Comparison of ENCODE assay signal across 16 cellular contexts in genomic region chr5:53201746-53202145, GRCh38.
DNase-seq lines count a peak whose midpoint lies in the region; ATAC-seq and TF ChIP-seq lines count a peak whose summit lies in the region.
"Had no signal": no experiment of that assay in that cellular context is flagged by ENCODE, and none has a peak within 500 bp of the region (broad histone marks: within the 10 kb centered on the region; RNA-seq: fewer than 3 reads in every experiment).

No MANE protein-coding gene starts in this region.

- TF ChIP-seq RAD21 in SK-N-SH (IDR thresholded peaks at IDR 0.05; ENCODE audit: low read length) = no peak

- H3K9me3 ChIP-seq in SK-N-SH (no peaks in the 10 kb centered on the region), osteoblast (ENCODE audit: low read depth, low read length) (no peaks in the 10 kb centered on the region)
- H3K9me3 ChIP-seq: A549, mucosa of descending colon had no signal

- H3K27ac ChIP-seq in SK-N-SH (ENCODE audit: low read depth in 2 of 2, low read length in 1 of 2) = no peak overlapping the region
- no peak overlapping the region for H3K27ac ChIP-seq in brain microvascular endothelial cell
- H3K27ac ChIP-seq in osteoblast (ENCODE audit: low read depth, low read length) = no peak overlapping the region
- H3K27ac ChIP-seq: A549 had no signal

- H2AFZ ChIP-seq in SK-N-SH (ENCODE audit: low read depth) (no peak overlapping the region), osteoblast (ENCODE audit: low read length) (no peak overlapping the region)

- POLR2A ChIA-PET in SK-N-SH (lab: Yijun Ruan, JAX) = no interaction called here

- TF ChIP-seq EP300 in SK-N-SH (IDR thresholded peaks at IDR 0.05; ENCODE audit: borderline replicate concordance in 1 of 2, low read depth in 1 of 2, low read length in 1 of 2) = no peak

- no peaks in the 10 kb centered on the region for H3F3A ChIP-seq in SK-N-SH (replicated peaks; ENCODE audit: insufficient read depth)

- H3K79me2 ChIP-seq in SK-N-SH (ENCODE audit: insufficient read depth) (no peaks in the 10 kb centered on the region), osteoblast (ENCODE audit: insufficient read depth, low read length) (no peaks in the 10 kb centered on the region)

- in situ Hi-C loops in brain microvascular endothelial cell (cut with HindIII; ENCODE audit: low pct_ligation_motif_present, low sequenced_read_pairs) = no loop called here

- no peaks in the 10 kb centered on the region for H3K9me2 ChIP-seq in SK-N-SH

- H3K27me3 ChIP-seq in SK-N-SH (ENCODE audit: insufficient read depth) (no peaks in the 10 kb centered on the region), brain microvascular endothelial cell (replicated peaks) (no peaks in the 10 kb centered on the region), osteoblast (ENCODE audit: insufficient read depth, low read length) (no peaks in the 10 kb centered on the region)

- WGBS in SK-N-SH (ENCODE audit: low lambda C conversion rate) = 87% methylated on average over 3 of the region's 3 CpGs

- H3K9ac ChIP-seq in SK-N-SH = no peak overlapping the region

- DNase-seq in SK-N-SH (no peak), brain microvascular endothelial cell (no peak), osteoblast (ENCODE audit: insufficient read length, low spot score, missing footprints) (no peak), NCI-H1092 (lab: John Stamatoyannopoulos, UW) (no peak), HCEC 1CT (no peak)
- DNase-seq: activated CD4-positive, alpha-beta memory T cell treated with anti-CD3 and anti-CD28 coated beads, Interleukin-2, amount 10 ng/mL, durations not matched to agents 7 days and 5 days; activated naive CD4-positive, alpha-beta T cell treated with anti-CD3 and anti-CD28 coated beads for 36 hours; cerebellar nuclear complex; mucosa of descending colon; NCI-H226; stimulated activated CD4-positive, alpha-beta T cell treated with anti-CD3 and anti-CD28 coated beads, Interleukin-1b, Interleukin-23, amount 100 ng/mL, for 48 hours; T-helper 17 cell had no signal

- H3K4me2 ChIP-seq in SK-N-SH (no peak overlapping the region), osteoblast (ENCODE audit: insufficient read depth, low read length) (no peak overlapping the region)
- H3K4me2 ChIP-seq: A549 had no signal

- H4K20me1 ChIP-seq in SK-N-SH (ENCODE audit: insufficient read depth) = no peaks in the 10 kb centered on the region
- no peaks in the 10 kb centered on the region for H4K20me1 ChIP-seq in osteoblast (ENCODE audit: insufficient read depth, low read length)

- CTCF ChIA-PET in SK-N-SH (lab: Yijun Ruan, JAX) = no interaction called here

- H3K4me3 ChIP-seq in SK-N-SH (ENCODE audit: low read depth in 2 of 2, low read length in 1 of 2) (no peak overlapping the region), brain microvascular endothelial cell (ENCODE audit: low read depth, low read length) (no peak overlapping the region), osteoblast (ENCODE audit: insufficient read depth, low read length) (no peak overlapping the region)
- H3K4me3 ChIP-seq: A549, mucosa of descending colon had no signal

- peak; percentile 28 for TF ChIP-seq CTCF in SK-N-SH (IDR thresholded peaks at IDR 0.05)
- peak; percentile 32; the same call in 1 of the 2 replicates for TF ChIP-seq CTCF in LNCAP (IDR thresholded peaks at IDR 0.05)
- peak; percentile 45 for TF ChIP-seq CTCF in brain microvascular endothelial cell (IDR thresholded peaks at IDR 0.05; ENCODE audit: low read depth, low read length, missing control alignments)
- peak; percentile 28 for TF ChIP-seq CTCF in osteoblast (IDR thresholded peaks at IDR 0.05; ENCODE audit: extremely low read depth, low read depth, low read length)

- ATAC-seq in SK-N-SH treated with all-trans-retinoic acid at 6 μM for 48 hours (no peak), HG02981 (IDR thresholded peaks at IDR 0.05; ENCODE audit: unreplicated experiment) (no peak)
- ATAC-seq: A549, mucosa of descending colon, T-helper 17 cell had no signal

- H3K36me3 ChIP-seq in SK-N-SH (replicated peaks in 1 of 2; ENCODE audit: control insufficient read depth in 1 of 2, insufficient read depth in 2 of 2, low read length in 1 of 2) (no peaks in the 10 kb centered on the region), brain microvascular endothelial cell (replicated peaks) (no peaks in the 10 kb centered on the region), osteoblast (ENCODE audit: insufficient read depth, low read length) (no peaks in the 10 kb centered on the region)

- H3K4me1 ChIP-seq in SK-N-SH (ENCODE audit: control insufficient read depth in 1 of 2, insufficient read depth in 2 of 2, low read depth in 1 of 2, low read length in 1 of 2) (no peaks in the 10 kb centered on the region), osteoblast (ENCODE audit: insufficient read depth, low read length) (no peaks in the 10 kb centered on the region)
- H3K4me1 ChIP-seq: A549 had no signal

TF ChIP-seq in SK-N-SH, 30 proteins besides CTCF, POLR2A, EP300 and RAD21:
- TF ChIP-seq, protein P1, sequence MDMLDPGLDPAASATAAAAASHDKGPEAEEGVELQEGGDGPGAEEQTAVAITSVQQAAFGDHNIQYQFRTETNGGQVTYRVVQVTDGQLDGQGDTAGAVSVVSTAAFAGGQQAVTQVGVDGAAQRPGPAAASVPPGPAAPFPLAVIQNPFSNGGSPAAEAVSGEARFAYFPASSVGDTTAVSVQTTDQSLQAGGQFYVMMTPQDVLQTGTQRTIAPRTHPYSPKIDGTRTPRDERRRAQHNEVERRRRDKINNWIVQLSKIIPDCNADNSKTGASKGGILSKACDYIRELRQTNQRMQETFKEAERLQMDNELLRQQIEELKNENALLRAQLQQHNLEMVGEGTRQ (IDR thresholded peaks at IDR 0.05; ENCODE audit: borderline replicate concordance, low read depth, low read length) = no peak
- TF ChIP-seq NRF1 (IDR thresholded peaks at IDR 0.05; ENCODE audit: low read depth, low read length) (no peak), TCF12 (IDR thresholded peaks at IDR 0.05) (no peak), SMC3 (IDR thresholded peaks at IDR 0.05; ENCODE audit: low read depth, low read length) (no peak), RXRA (IDR thresholded peaks at IDR 0.05; ENCODE audit: borderline replicate concordance, low read depth) (no peak), GABPA (IDR thresholded peaks at IDR 0.05; ENCODE audit: low read depth) (no peak), MXI1 (IDR thresholded peaks at IDR 0.05; ENCODE audit: low read depth, low read length) (no peak), TAF1 (IDR thresholded peaks at IDR 0.05; ENCODE audit: borderline replicate concordance, low read depth, low read length) (no peak), FOXM1 (IDR thresholded peaks at IDR 0.05; ENCODE audit: low read depth) (no peak), TEAD4 (IDR thresholded peaks at IDR 0.05; ENCODE audit: borderline replicate concordance, insufficient read depth) (no peak), JUND (IDR thresholded peaks at IDR 0.05) (no peak)
- TF ChIP-seq, protein P2, sequence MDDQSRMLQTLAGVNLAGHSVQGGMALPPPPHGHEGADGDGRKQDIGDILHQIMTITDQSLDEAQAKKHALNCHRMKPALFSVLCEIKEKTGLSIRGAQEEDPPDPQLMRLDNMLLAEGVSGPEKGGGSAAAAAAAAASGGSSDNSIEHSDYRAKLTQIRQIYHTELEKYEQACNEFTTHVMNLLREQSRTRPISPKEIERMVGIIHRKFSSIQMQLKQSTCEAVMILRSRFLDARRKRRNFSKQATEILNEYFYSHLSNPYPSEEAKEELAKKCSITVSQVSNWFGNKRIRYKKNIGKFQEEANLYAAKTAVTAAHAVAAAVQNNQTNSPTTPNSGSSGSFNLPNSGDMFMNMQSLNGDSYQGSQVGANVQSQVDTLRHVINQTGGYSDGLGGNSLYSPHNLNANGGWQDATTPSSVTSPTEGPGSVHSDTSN (IDR thresholded peaks at IDR 0.05) = no peak

TF ChIP-seq in SK-N-SH treated with all-trans-retinoic acid at 6 μM for 48 hours, 23 proteins besides CTCF, POLR2A, EP300 and RAD21 (continues in another document):
- TF ChIP-seq GLIS3 (CRISPR knock-in tag; IDR thresholded peaks at IDR 0.05) (no peak), ZFP30 (CRISPR knock-in tag; IDR thresholded peaks at IDR 0.05) (no peak), RARB (CRISPR knock-in tag; IDR thresholded peaks at IDR 0.05) (no peak), CSRNP3 (CRISPR knock-in tag; IDR thresholded peaks at IDR 0.05) (no peak), ZNF70 (CRISPR knock-in tag; IDR thresholded peaks at IDR 0.05) (no peak), PATZ1 (CRISPR knock-in tag; IDR thresholded peaks at IDR 0.05; ENCODE audit: borderline replicate concordance) (no peak), ESRRG (CRISPR knock-in tag; IDR thresholded peaks at IDR 0.05) (no peak), ZFP3 (CRISPR knock-in tag; IDR thresholded peaks at IDR 0.05) (no peak), ZNF565 (CRISPR knock-in tag; conservative IDR thresholded peaks at IDR 0.05; ENCODE audit: low read depth) (no peak)
